ENCODE assay signal across 9 cellular contexts in genomic region chr16:46687486-46687885, GRCh38. TPM values are rescaled to one million over a fixed set of nuclear protein-coding genes. Genes with fewer than 3 reads are reported as not detected.
DNase-seq lines count a peak whose midpoint lies in the region; ATAC-seq and TF ChIP-seq lines count a peak whose summit lies in the region.
"Had no signal": no experiment of that assay in that cellular context is flagged by ENCODE, and none has a peak within 500 bp of the region (broad histone marks: within the 10 kb centered on the region; RNA-seq: fewer than 3 reads in every experiment).

No MANE protein-coding gene starts in this region.

- no peak overlapping the region for H3K27ac Mint-ChIP-seq in activated naive CD4-positive, alpha-beta T cell treated with anti-CD3 and anti-CD28 coated beads, Interleukin-2, amount 50 U/mL, for 72 hours

- intact Hi-C loops in esophagus squamous epithelium (cut with DNase I) (loop anchor here (5.0 kb wide), 1 partner anchor 145 kb away; the partner anchor contains the start of gene C16orf87), sigmoid colon (cut with DNase I) (no loop called here)

- no peaks in the 10 kb centered on the region for H3K9me3 Mint-ChIP-seq in activated naive CD4-positive, alpha-beta T cell treated with anti-CD3 and anti-CD28 coated beads, Interleukin-2, amount 50 U/mL, for 72 hours

- TF ChIP-seq CTCF in esophagus squamous epithelium (IDR thresholded peaks at IDR 0.05): no peak
- no peak for TF ChIP-seq CTCF in sigmoid colon (IDR thresholded peaks at IDR 0.05)

- WGBS in esophagus squamous epithelium, 2 donors: 66 to 75% methylated on average over 8 to 9 of the region's 9 CpGs
- WGBS in sigmoid colon, 2 donors: 52 to 73% methylated on average over 9 of the region's 9 CpGs

- H3K4me1 ChIP-seq in ES-I3 (ENCODE audit: insufficient read depth, low read length) (peaks cover 17% of the 10 kb centered on the region; the same call in 1 of the 2 replicates), NT2/D1 (ENCODE audit: insufficient read depth, insufficient read length) (no peaks in the 10 kb centered on the region), esophagus squamous epithelium (peaks cover 7 to 64% (median 23%) of the 10 kb centered on the region in 3 donors), sigmoid colon (peaks cover 0 to 40% (median 37%) of the 10 kb centered on the region in 4 donors)

- H3K9ac ChIP-seq in ES-I3 (ENCODE audit: low read depth, low read length): peak overlapping the region; percentile 83
- H3K9ac ChIP-seq in NT2/D1 (ENCODE audit: insufficient read length, low read depth): peak overlapping the region; percentile 94

- no peaks in the 10 kb centered on the region for H3K9me3 ChIP-seq in ES-I3 (ENCODE audit: control insufficient read depth, insufficient read depth, low read length)
- H3K9me3 ChIP-seq in NT2/D1 (ENCODE audit: insufficient read depth, low read length): no peaks in the 10 kb centered on the region
- H3K9me3 ChIP-seq in esophagus squamous epithelium: no peaks in the 10 kb centered on the region
- no peaks in the 10 kb centered on the region for H3K9me3 ChIP-seq in sigmoid colon

- H3K27me3 ChIP-seq in NT2/D1 (ENCODE audit: insufficient read depth, insufficient read length) (no peaks in the 10 kb centered on the region), esophagus squamous epithelium (no peaks in the 10 kb centered on the region), sigmoid colon (no peaks in the 10 kb centered on the region)

- DNase-seq in NT2/D1 (ENCODE audit: low read depth, low spot score): no peak
- no peak for DNase-seq in esophagus squamous epithelium (lab: John Stamatoyannopoulos, UW)
- no peak for DNase-seq in sigmoid colon
- no peak for DNase-seq in NCI-H2196 treated with DMSO at 0.1 percent for 48 hours (lab: John Stamatoyannopoulos, UW; ENCODE audit: unreplicated experiment)
- DNase-seq in activated naive CD4-positive, alpha-beta T cell treated with anti-CD3 and anti-CD28 coated beads, Interleukin-2, amount 50 U/mL, for 72 hours (ENCODE audit: low spot score in 2 of 2): no peak
- no peak for DNase-seq in kidney glomerular epithelial cell (lab: John Stamatoyannopoulos, UW)
- no peak for DNase-seq in NCI-H510A treated with DMSO at 0.1 percent for 48 hours (lab: John Stamatoyannopoulos, UW)
- DNase-seq: NCI-H1105 had no signal

- no peak for ATAC-seq in activated naive CD4-positive, alpha-beta T cell treated with anti-CD3 and anti-CD28 coated beads, Interleukin-2, amount 50 U/mL, for 72 hours

- H3K4me3 ChIP-seq in NT2/D1 (ENCODE audit: insufficient read length, low read depth) (peak overlapping the region; percentile 95), esophagus squamous epithelium (peak overlapping the region; percentile 83 to 94 (median 88)), sigmoid colon (peak overlapping the region in 3 of 4 donors; percentile 90 to 97 (median 94))

- H3K36me3 Mint-ChIP-seq in activated naive CD4-positive, alpha-beta T cell treated with anti-CD3 and anti-CD28 coated beads, Interleukin-2, amount 50 U/mL, for 72 hours: peaks cover 15 to 16% of the 10 kb centered on the region in 2 donors

- peak overlapping the region in 2 of 4 donors; percentile 96 to 97 for H3K27ac ChIP-seq in esophagus squamous epithelium
- peak overlapping the region in 1 of 4 donors; percentile 94 for H3K27ac ChIP-seq in sigmoid colon

- no peak for TF ChIP-seq POLR2A in esophagus squamous epithelium (IDR thresholded peaks at IDR 0.05)
- TF ChIP-seq POLR2A in sigmoid colon (IDR thresholded peaks at IDR 0.05): no peak

- no peak for TF ChIP-seq EP300 in sigmoid colon (IDR thresholded peaks at IDR 0.05)

- H3K36me3 ChIP-seq in ES-I3 (ENCODE audit: insufficient read depth, low read length): peaks cover 10% of the 10 kb centered on the region
- peaks cover 32% of the 10 kb centered on the region for H3K36me3 ChIP-seq in NT2/D1 (ENCODE audit: insufficient read depth, insufficient read length, low read length)
- peaks cover 0 to 5% (median 0%) of the 10 kb centered on the region in 3 donors for H3K36me3 ChIP-seq in esophagus squamous epithelium
- no peaks in the 10 kb centered on the region for H3K36me3 ChIP-seq in sigmoid colon

RNA-seq across cellular contexts. Expression of gene VPS35, which starts 1.5 kb away (rescaled TPM):
- total RNA-seq in esophagus squamous epithelium (100 to 1,000 TPM in 1 of 4 donors, 10 to 100 TPM in 3; 34.0 to 129 (median 88.0) TPM), sigmoid colon (10 to 100 TPM; 44.4 to 61.8 (median 59.2) TPM)
- polyA plus RNA-seq in sigmoid colon: 10 to 100 TPM; 28.7 to 43.7 (median 43.2) TPM
- total RNA-seq in activated naive CD4-positive, alpha-beta T cell treated with anti-CD3 and anti-CD28 coated beads, Interleukin-2, amount 50 U/mL, for 72 hours: 10 to 100 TPM; 85.9 to 98.2 TPM

RNA-seq across cellular contexts. Expression of gene ORC6, which starts 2.0 kb away (rescaled TPM):
- total RNA-seq in esophagus squamous epithelium (10 to 100 TPM in 2 of 4 donors, 1 to 10 TPM in 2; 3.4 to 12.6 (median 7.7) TPM), sigmoid colon (1 to 10 TPM in 2 of 4 donors, under 1 TPM in 2; 0.33 to 2.5 (median 0.83) TPM)
- 1 to 10 TPM; 2.4 to 9.2 (median 6.7) TPM for polyA plus RNA-seq in sigmoid colon
- 10 to 100 TPM; 42.9 to 64.0 TPM for total RNA-seq in activated naive CD4-positive, alpha-beta T cell treated with anti-CD3 and anti-CD28 coated beads, Interleukin-2, amount 50 U/mL, for 72 hours
